ENCODE assay signal across 17 cellular contexts in genomic region chr17:7956208-7956965, GRCh38. TPM values are rescaled to one million over a fixed set of nuclear protein-coding genes. Genes with fewer than 3 reads are reported as not detected.
DNase-seq lines count a peak whose midpoint lies in the region; ATAC-seq and TF ChIP-seq lines count a peak whose summit lies in the region.
"Had no signal": no experiment of that assay in that cellular context is flagged by ENCODE, and none has a peak within 500 bp of the region (broad histone marks: within the 10 kb centered on the region; RNA-seq: fewer than 3 reads in every experiment).

No MANE protein-coding gene starts in this region.

- no peak for TF ChIP-seq POLR2A in heart left ventricle (IDR thresholded peaks at IDR 0.05)

- H2AFZ ChIP-seq in neuronal stem cell (ENCODE audit: low read length) = no peak overlapping the region

- H3K9me3 ChIP-seq in heart left ventricle (no peaks in the 10 kb centered on the region), muscle layer of colon (ENCODE audit: low read length) (no peaks in the 10 kb centered on the region), neuronal stem cell (replicated peaks in 1 of 2; ENCODE audit: control insufficient read depth in 2 of 2, insufficient read depth in 1 of 2, low read depth in 1 of 2, low read length in 2 of 2) (no peaks in the 10 kb centered on the region)
- H3K9me3 ChIP-seq: stomach had no signal

- no peak overlapping the region for H3K4me2 ChIP-seq in neuronal stem cell (ENCODE audit: insufficient read depth, low read length, poor library complexity, severe bottlenecking)
- H3K4me2 ChIP-seq: KMS-11 had no signal

- no peak overlapping the region for H2BK15ac ChIP-seq in neuronal stem cell (ENCODE audit: low read length)

- no peak overlapping the region for H3K27ac Mint-ChIP-seq in WTC11
- H3K27ac Mint-ChIP-seq in activated CD8-positive, alpha-beta memory T cell treated with anti-CD3 and anti-CD28 coated beads, Interleukin-2, amount 10 ng/mL, durations not matched to agents 7 days and 5 days = no peak overlapping the region

- H3K4me1 ChIP-seq in heart left ventricle (peaks cover 0 to 20% (median 6%) of the 10 kb centered on the region in 12 donors), muscle layer of colon (ENCODE audit: insufficient read depth, low read length) (peaks cover 21% of the 10 kb centered on the region), neuronal stem cell (ENCODE audit: control insufficient read depth in 2 of 2, insufficient read depth in 1 of 2, low read depth in 1 of 2, low read length in 2 of 2) (no peaks in the 10 kb centered on the region)

- no peaks in the 10 kb centered on the region for H3K79me1 ChIP-seq in neuronal stem cell (ENCODE audit: low read depth, low read length)

- intact Hi-C loops in heart left ventricle (cut with DNase I) = no loop called here

- no peak overlapping the region for H4K91ac ChIP-seq in neuronal stem cell (ENCODE audit: low read depth, low read length, poor library complexity)

- CTCF ChIA-PET in WTC11 (lab: Charles Lee) = interaction anchor here (0.7 to 1.4 kb wide), 5 partner anchors 12 to 34 kb away, joined by 4 to 7 read pairs (median 4); no protein-coding TSS in a partner anchor
- CTCF ChIA-PET in activated CD8-positive, alpha-beta memory T cell treated with anti-CD3 and anti-CD28 coated beads, Interleukin-2, amount 10 ng/mL, durations not matched to agents 7 days and 5 days (lab: Charles Lee) = interaction anchor here (0.5 to 1.3 kb wide), 4 partner anchors 24 to 213 kb away, joined by 3 to 5 read pairs (median 4); partner anchors contain the start of gene NAA38

- peak overlapping the region in 4 of 12 donors; percentile 30 to 61 (median 44) for H3K27ac ChIP-seq in heart left ventricle
- H3K27ac ChIP-seq in muscle layer of colon (ENCODE audit: low read depth, low read length) = peak overlapping the region; percentile 31
- H3K27ac ChIP-seq in neuronal stem cell (replicated peaks; ENCODE audit: low read length) = no peak overlapping the region
- H3K27ac ChIP-seq: KMS-11, skin epidermis had no signal

- POLR2A ChIA-PET in WTC11 (lab: Charles Lee) = interaction anchor here (0.6 kb wide), 1 partner anchor 298 kb away, joined by 3 read pairs; no protein-coding TSS in a partner anchor

- peaks cover 9% of the 10 kb centered on the region for H3K9me3 Mint-ChIP-seq in WTC11
- no peaks in the 10 kb centered on the region for H3K9me3 Mint-ChIP-seq in activated CD8-positive, alpha-beta memory T cell treated with anti-CD3 and anti-CD28 coated beads, Interleukin-2, amount 10 ng/mL, durations not matched to agents 7 days and 5 days (ENCODE audit: low read depth)

- peak; percentile 81 to 94 (median 88) for ATAC-seq in heart left ventricle
- ATAC-seq in WTC11 = no peak
- ATAC-seq in activated CD8-positive, alpha-beta memory T cell treated with anti-CD3 and anti-CD28 coated beads, Interleukin-2, amount 10 ng/mL, durations not matched to agents 7 days and 5 days = no peak
- ATAC-seq: HCT116 had no signal

- H4K8ac ChIP-seq in neuronal stem cell (ENCODE audit: low read depth, low read length) = no peak overlapping the region

- no peak overlapping the region for H2BK5ac ChIP-seq in neuronal stem cell (ENCODE audit: low read length)

- no peak overlapping the region for H2AK5ac ChIP-seq in neuronal stem cell (ENCODE audit: low read depth, low read length)

- H3K27me3 Mint-ChIP-seq in WTC11 (ENCODE audit: low read depth) = peaks cover 5% of the 10 kb centered on the region; the same call in 1 of the 2 replicates
- peaks cover 18% of the 10 kb centered on the region for H3K27me3 Mint-ChIP-seq in activated CD8-positive, alpha-beta memory T cell treated with anti-CD3 and anti-CD28 coated beads, Interleukin-2, amount 10 ng/mL, durations not matched to agents 7 days and 5 days

- H3K23ac ChIP-seq in neuronal stem cell (ENCODE audit: low read depth, low read length, poor library complexity) = no peak overlapping the region

- peak; percentile 39 for DNase-seq in AG20443 (ENCODE audit: low spot score)
- peak; percentile 15 for DNase-seq in astrocyte of the hippocampus (ENCODE audit: low read depth, low spot score)
- DNase-seq in heart left ventricle = peak; percentile 66 to 80 (median 74)
- no peak for DNase-seq in DMS53 (lab: John Stamatoyannopoulos, UW)
- no peak for DNase-seq in WTC11 (ENCODE audit: low spot score)
- DNase-seq in neuronal stem cell (ENCODE audit: low spot score) = no peak
- DNase-seq in activated CD8-positive, alpha-beta memory T cell treated with anti-CD3 and anti-CD28 coated beads, Interleukin-2, amount 10 ng/mL, durations not matched to agents 7 days and 5 days = no peak
- DNase-seq: activated CD8-positive, alpha-beta memory T cell treated with anti-CD3 and anti-CD28 coated beads for 24 hours; NCI-H1694; NCI-H526; stomach had no signal

- no peak for TF ChIP-seq CTCF in heart left ventricle (IDR thresholded peaks at IDR 0.05)
- TF ChIP-seq CTCF in WTC11 (IDR thresholded peaks at IDR 0.05) = no peak

- no peak overlapping the region for H3K14ac ChIP-seq in neuronal stem cell (ENCODE audit: low read length)

- no peak overlapping the region for H2BK12ac ChIP-seq in neuronal stem cell (ENCODE audit: low read length)

- H3K9ac ChIP-seq in muscle layer of colon (ENCODE audit: low read length) = no peak overlapping the region
- no peak overlapping the region for H3K9ac ChIP-seq in neuronal stem cell (ENCODE audit: low read depth, low read length, poor library complexity)
- H3K9ac ChIP-seq: KMS-11 had no signal

- no peak overlapping the region for H3K4ac ChIP-seq in neuronal stem cell (ENCODE audit: low read length)

- peaks cover 11% of the 10 kb centered on the region for H3K4me1 Mint-ChIP-seq in WTC11
- H3K4me1 Mint-ChIP-seq in activated CD8-positive, alpha-beta memory T cell treated with anti-CD3 and anti-CD28 coated beads, Interleukin-2, amount 10 ng/mL, durations not matched to agents 7 days and 5 days = peaks cover 26% of the 10 kb centered on the region

- H3K36me3 ChIP-seq in heart left ventricle (no peaks in the 10 kb centered on the region), muscle layer of colon (ENCODE audit: insufficient read depth, low read length) (no peaks in the 10 kb centered on the region), neuronal stem cell (replicated peaks in 1 of 2; ENCODE audit: control insufficient read depth in 2 of 2, insufficient read depth in 2 of 2, low read length in 2 of 2) (no peaks in the 10 kb centered on the region)
- H3K36me3 ChIP-seq: stomach had no signal

- H3K4me3 ChIP-seq in heart left ventricle (no peak overlapping the region), muscle layer of colon (ENCODE audit: low read depth in 1 of 2, low read length in 2 of 2) (peak overlapping the region in 1 of 2 donors; percentile 27), neuronal stem cell (ENCODE audit: low read length in 2 of 2) (peak overlapping the region in 1 of 2 donors; percentile 36)
- H3K4me3 ChIP-seq: skin epidermis, stomach had no signal

- H3K36me3 Mint-ChIP-seq in WTC11 = no peaks in the 10 kb centered on the region
- H3K36me3 Mint-ChIP-seq in activated CD8-positive, alpha-beta memory T cell treated with anti-CD3 and anti-CD28 coated beads, Interleukin-2, amount 10 ng/mL, durations not matched to agents 7 days and 5 days = no peaks in the 10 kb centered on the region

- 53 to 57% (median 55%) methylated on average over 11 of the region's 11 CpGs for WGBS in heart left ventricle, 4 donors
- no CpG with 5 or more reads among the region's 11 CpGs for WGBS in neuronal stem cell (ENCODE audit: extremely low coverage in 2 of 2, insufficient read length in 2 of 2, insufficient replicate concordance in 1 of 2), 2 donors

- no peak overlapping the region for H3K18ac ChIP-seq in neuronal stem cell (ENCODE audit: low read length)

- peaks cover 0 to 10% (median 0%) of the 10 kb centered on the region in 9 donors for H3K27me3 ChIP-seq in heart left ventricle
- H3K27me3 ChIP-seq in muscle layer of colon (ENCODE audit: control insufficient read depth in 1 of 2, insufficient read depth in 2 of 2, low read length in 2 of 2) = no peaks in the 10 kb centered on the region
- H3K27me3 ChIP-seq in neuronal stem cell (ENCODE audit: control insufficient read depth in 3 of 3, insufficient read depth in 3 of 3, low read depth in 1 of 3, low read length in 3 of 3) = no peaks in the 10 kb centered on the region

- H3K4me3 Mint-ChIP-seq in WTC11 = no peak overlapping the region
- H3K4me3 Mint-ChIP-seq in activated CD8-positive, alpha-beta memory T cell treated with anti-CD3 and anti-CD28 coated beads, Interleukin-2, amount 10 ng/mL, durations not matched to agents 7 days and 5 days = no peak overlapping the region

- H2BK120ac ChIP-seq in neuronal stem cell (ENCODE audit: low read depth, low read length) = no peak overlapping the region

RNA-seq across cellular contexts. Expression of gene CNTROB, which starts 24.4 kb away (rescaled TPM):
- total RNA-seq in heart left ventricle (10 to 100 TPM in 4 of 9 donors, 1 to 10 TPM in 5; 7.9 to 19.2 (median 9.7) TPM), WTC11 (2021) (37.0 to 39.7 TPM (median 38.5 TPM) in 3 replicates)
- polyA plus RNA-seq in heart left ventricle = 10 to 100 TPM; 11.2 to 15.4 TPM
- 43.2 TPM for polyA plus RNA-seq in neuronal stem cell (2013, experiment 1 of 2)
- polyA plus RNA-seq in neuronal stem cell (2013, experiment 2 of 2) = 42.1 TPM
- 10 to 100 TPM; 56.8 to 69.2 TPM for total RNA-seq in activated CD8-positive, alpha-beta memory T cell treated with anti-CD3 and anti-CD28 coated beads, Interleukin-2, amount 10 ng/mL, durations not matched to agents 7 days and 5 days

RNA-seq across cellular contexts. Expression of gene TRAPPC1, which starts 24.6 kb away (rescaled TPM):
- total RNA-seq in heart left ventricle = 100 to 1,000 TPM in 6 of 9 donors, 10 to 100 TPM in 3; 60.8 to 170 (median 125) TPM
- 100 to 1,000 TPM; 136 to 156 TPM for polyA plus RNA-seq in heart left ventricle
- total RNA-seq in WTC11 (2021) = 99.7 to 135 TPM (median 125 TPM) in 3 replicates
- polyA plus RNA-seq in neuronal stem cell (2013, experiment 1 of 2) = 160 TPM
- polyA plus RNA-seq in neuronal stem cell (2013, experiment 2 of 2) = 156 TPM
- 100 to 1,000 TPM; 216 to 245 TPM for total RNA-seq in activated CD8-positive, alpha-beta memory T cell treated with anti-CD3 and anti-CD28 coated beads, Interleukin-2, amount 10 ng/mL, durations not matched to agents 7 days and 5 days

RNA-seq across cellular contexts. Expression of gene KCNAB3, which starts 26.7 kb away (rescaled TPM):
- total RNA-seq in heart left ventricle = 1 to 10 TPM in 2 of 9 donors, under 1 TPM in 5, not detected in 2; 0.19 to 1.7 (median 0.38) TPM
- polyA plus RNA-seq in heart left ventricle = under 1 TPM; 0.22 to 0.88 TPM
- total RNA-seq in WTC11 (2021) = 3.2 to 6.7 TPM (median 6.5 TPM) in 3 replicates
- polyA plus RNA-seq in neuronal stem cell (2013, experiment 1 of 2) = 14.9 TPM
- polyA plus RNA-seq in neuronal stem cell (2013, experiment 2 of 2) = 15.4 TPM
- 1 to 10 TPM; 6.6 to 6.7 TPM for total RNA-seq in activated CD8-positive, alpha-beta memory T cell treated with anti-CD3 and anti-CD28 coated beads, Interleukin-2, amount 10 ng/mL, durations not matched to agents 7 days and 5 days

RNA-seq across cellular contexts. Expression of gene RNF227, which starts 40.3 kb away (rescaled TPM):
- total RNA-seq in heart left ventricle = 1 to 10 TPM in 5 of 9 donors, under 1 TPM in 4; 0.51 to 4.9 (median 1.1) TPM
- under 1 TPM; 0.79 to 0.88 TPM for polyA plus RNA-seq in heart left ventricle
- total RNA-seq in WTC11 (2021) = 0.83 to 1.8 TPM (median 0.94 TPM) in 3 replicates
- 2.8 TPM for polyA plus RNA-seq in neuronal stem cell (2013, experiment 1 of 2)
- polyA plus RNA-seq in neuronal stem cell (2013, experiment 2 of 2) = 3.0 TPM
- total RNA-seq in activated CD8-positive, alpha-beta memory T cell treated with anti-CD3 and anti-CD28 coated beads, Interleukin-2, amount 10 ng/mL, durations not matched to agents 7 days and 5 days = 1 to 10 TPM; 2.8 to 3.9 TPM

RNA-seq across cellular contexts. Expression of gene GUCY2D, which starts 46.0 kb away (rescaled TPM):
- total RNA-seq in heart left ventricle (not detected), WTC11 (2021) (0.87 to 1.9 TPM (median 1.1 TPM) in 3 replicates)
- polyA plus RNA-seq in heart left ventricle = under 1 TPM in 1 of 2 donors, not detected in 1; 0.04 TPM
- polyA plus RNA-seq in neuronal stem cell (2013, experiment 1 of 2) = 0.14 TPM
- 0.19 TPM for polyA plus RNA-seq in neuronal stem cell (2013, experiment 2 of 2)
- total RNA-seq in activated CD8-positive, alpha-beta memory T cell treated with anti-CD3 and anti-CD28 coated beads, Interleukin-2, amount 10 ng/mL, durations not matched to agents 7 days and 5 days = not detected
- total RNA-seq: bronchial epithelial cell, stomach had no signal
- polyA plus RNA-seq: AG04450 had no signal

Comparison
In these comparisons a context has a peak if more than half of its experiments do, and no peak if none do; other contexts are left out.
1. DNase-seq: peak in AG20443 (single experiment), astrocyte of the hippocampus (single experiment) and heart left ventricle (5 of 5); none in DMS53 (single experiment), WTC11 (single experiment), neuronal stem cell (single experiment) and activated CD8-positive, alpha-beta memory T cell treated with anti-CD3 and anti-CD28 coated beads, Interleukin-2, amount 10 ng/mL, durations not matched to agents 7 days and 5 days (single experiment).
2. ATAC-seq: peak in heart left ventricle (4 of 4); none in WTC11 (single experiment) and activated CD8-positive, alpha-beta memory T cell treated with anti-CD3 and anti-CD28 coated beads, Interleukin-2, amount 10 ng/mL, durations not matched to agents 7 days and 5 days (single experiment).